1 cellular context compared by ENCODE assay signal in the genomic region with DNA sequence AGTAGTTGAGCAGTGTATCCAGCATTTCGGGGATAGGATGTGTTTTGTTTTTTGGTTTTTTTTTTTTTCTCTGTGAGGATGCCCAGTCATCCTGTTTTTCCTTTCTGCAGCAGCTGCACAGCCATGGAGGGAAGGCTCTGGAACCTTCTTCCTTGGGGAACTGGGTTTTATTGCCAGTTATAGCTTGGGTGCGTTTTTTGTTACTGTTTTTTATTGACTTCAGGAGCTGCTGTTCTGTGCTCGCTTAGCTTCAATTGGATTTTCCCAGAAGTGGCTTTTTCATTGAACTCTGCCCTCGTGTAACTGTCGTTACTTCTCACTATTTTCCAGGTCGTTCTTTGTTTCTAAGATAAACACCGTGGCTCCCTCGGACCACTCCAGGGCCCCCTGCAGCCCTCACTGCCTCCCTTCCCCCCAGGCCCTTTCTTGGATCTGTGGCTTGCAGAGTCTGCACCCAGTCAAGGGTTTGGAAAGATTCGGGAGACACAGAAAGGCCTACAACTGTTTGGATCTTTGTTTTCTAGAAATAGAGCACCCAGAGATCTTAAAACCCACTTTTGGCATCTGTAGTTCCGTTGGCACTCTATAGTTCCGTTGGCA.
TF ChIP-seq lines count a peak whose summit lies in the region.

No MANE protein-coding gene starts in this region.

TF ChIP-seq in HEK293, 187 proteins besides CTCF, POLR2A, EP300 and RAD21 (continued from another document):
- TF ChIP-seq, protein P1, sequence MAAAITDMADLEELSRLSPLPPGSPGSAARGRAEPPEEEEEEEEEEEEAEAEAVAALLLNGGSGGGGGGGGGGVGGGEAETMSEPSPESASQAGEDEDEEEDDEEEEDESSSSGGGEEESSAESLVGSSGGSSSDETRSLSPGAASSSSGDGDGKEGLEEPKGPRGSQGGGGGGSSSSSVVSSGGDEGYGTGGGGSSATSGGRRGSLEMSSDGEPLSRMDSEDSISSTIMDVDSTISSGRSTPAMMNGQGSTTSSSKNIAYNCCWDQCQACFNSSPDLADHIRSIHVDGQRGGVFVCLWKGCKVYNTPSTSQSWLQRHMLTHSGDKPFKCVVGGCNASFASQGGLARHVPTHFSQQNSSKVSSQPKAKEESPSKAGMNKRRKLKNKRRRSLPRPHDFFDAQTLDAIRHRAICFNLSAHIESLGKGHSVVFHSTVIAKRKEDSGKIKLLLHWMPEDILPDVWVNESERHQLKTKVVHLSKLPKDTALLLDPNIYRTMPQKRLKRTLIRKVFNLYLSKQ (tag by site-specific recombination; IDR thresholded peaks at IDR 0.05; ENCODE audit: borderline replicate concordance) = no peak
TF ChIP-seq in HEK293: peak in this region for 1.
